In genomic region chr4:108620101-108620932, GRCh38 we compare ENCODE assay signal across 8 cellular contexts. TPM values are rescaled to one million over a fixed set of nuclear protein-coding genes. Genes with fewer than 3 reads are reported as not detected.
DNase-seq lines count a peak whose midpoint lies in the region; ATAC-seq and TF ChIP-seq lines count a peak whose summit lies in the region.

RPL34 (plus strand) TSS chr4:108620576; CDS start chr4:108621960, 1,384 bp downstream.

- peak; percentile 99 for DNase-seq in EH (ENCODE audit: low read depth)
- peak; percentile 98 for DNase-seq in H4 (ENCODE audit: low spot score)
- peak; percentile 97 for DNase-seq in LoVo (ENCODE audit: low spot score)
- peak; percentile 96 for DNase-seq in RWPE2 (ENCODE audit: low spot score)
- DNase-seq in activated T-helper 2 cell treated with anti-CD3 and anti-CD28 coated beads, Interferon-gamma antibody, Interleukin-2, Interleukin-4, amounts not matched to agents 10 μg/mL and 5 μg/mL and 100 μg/mL, durations not matched to agents 14 hours and 24 hours and 36 hours (ENCODE audit: low spot score), result peak; percentile 95
- DNase-seq in fibroblast of mammary gland (ENCODE audit: low read depth), result peak; percentile 99
- peak; percentile 87 to 99 (median 97) for DNase-seq in naive thymus-derived CD8-positive, alpha-beta T cell
- DNase-seq in stimulated activated naive CD4-positive, alpha-beta T cell (lab: John Stamatoyannopoulos, UW), result peak; percentile 85 to 97 (median 96)

- H3K36me3 Mint-ChIP-seq in activated T-helper 2 cell treated with anti-CD3 and anti-CD28 coated beads, Interferon-gamma antibody, Interleukin-2, Interleukin-4, amounts not matched to agents 10 μg/mL and 5 μg/mL and 100 μg/mL, durations not matched to agents 14 hours and 24 hours and 36 hours (ENCODE audit: low read depth), result peaks cover 72% of the 10 kb centered on the region
- H3K36me3 Mint-ChIP-seq in naive thymus-derived CD8-positive, alpha-beta T cell, result peaks cover 16 to 64% (median 24%) of the 10 kb centered on the region in 3 donors

- peak within 1 kb of the TSS; percentile 48 for H3K4me3 ChIP-seq in RWPE2 (ENCODE audit: severe bottlenecking)
- peak within 1 kb of the TSS; percentile 87 for H3K4me3 ChIP-seq in fibroblast of mammary gland (ENCODE audit: control insufficient read depth, low read depth, low read length)

- H3K27ac Mint-ChIP-seq in activated T-helper 2 cell treated with anti-CD3 and anti-CD28 coated beads, Interferon-gamma antibody, Interleukin-2, Interleukin-4, amounts not matched to agents 10 μg/mL and 5 μg/mL and 100 μg/mL, durations not matched to agents 14 hours and 24 hours and 36 hours, result peak within 1 kb of the TSS; percentile 95
- H3K27ac Mint-ChIP-seq in naive thymus-derived CD8-positive, alpha-beta T cell, result peak within 1 kb of the TSS; percentile 93 to 99 (median 98)

- peak within 1 kb of the TSS; percentile 62 for H3K27ac ChIP-seq in RWPE2 (ENCODE audit: poor library complexity, severe bottlenecking)

- H3K9me3 Mint-ChIP-seq in activated T-helper 2 cell treated with anti-CD3 and anti-CD28 coated beads, Interferon-gamma antibody, Interleukin-2, Interleukin-4, amounts not matched to agents 10 μg/mL and 5 μg/mL and 100 μg/mL, durations not matched to agents 14 hours and 24 hours and 36 hours, result peaks cover 14% of the 10 kb centered on the region
- H3K9me3 Mint-ChIP-seq in naive thymus-derived CD8-positive, alpha-beta T cell, result peaks cover 0 to 5% (median 3%) of the 10 kb centered on the region in 9 donors

- peaks cover 11% of the 10 kb centered on the region for H3K4me1 ChIP-seq in RWPE2 (ENCODE audit: insufficient read depth, poor library complexity, severe bottlenecking)

- no peaks in the 10 kb centered on the region for H3K9me3 ChIP-seq in RWPE2 (ENCODE audit: severe bottlenecking)

- peaks cover 38% of the 10 kb centered on the region for H3K4me1 Mint-ChIP-seq in activated T-helper 2 cell treated with anti-CD3 and anti-CD28 coated beads, Interferon-gamma antibody, Interleukin-2, Interleukin-4, amounts not matched to agents 10 μg/mL and 5 μg/mL and 100 μg/mL, durations not matched to agents 14 hours and 24 hours and 36 hours (ENCODE audit: low read depth)
- peaks cover 33 to 64% (median 58%) of the 10 kb centered on the region in 4 donors for H3K4me1 Mint-ChIP-seq in naive thymus-derived CD8-positive, alpha-beta T cell

- no peaks in the 10 kb centered on the region for H3K27me3 ChIP-seq in RWPE2 (ENCODE audit: insufficient read depth, poor library complexity, severe bottlenecking)

- ATAC-seq in RWPE2 (ENCODE audit: low read depth), result peak; percentile 99
- ATAC-seq in naive thymus-derived CD8-positive, alpha-beta T cell, result peak; percentile 97 to 98

- H3K36me3 ChIP-seq in RWPE2 (ENCODE audit: low read depth), result peaks cover 43% of the 10 kb centered on the region

- peak within 1 kb of the TSS; percentile 99 for H3K4me3 Mint-ChIP-seq in activated T-helper 2 cell treated with anti-CD3 and anti-CD28 coated beads, Interferon-gamma antibody, Interleukin-2, Interleukin-4, amounts not matched to agents 10 μg/mL and 5 μg/mL and 100 μg/mL, durations not matched to agents 14 hours and 24 hours and 36 hours (ENCODE audit: low read depth)
- H3K4me3 Mint-ChIP-seq in naive thymus-derived CD8-positive, alpha-beta T cell, result peak within 1 kb of the TSS; percentile 89 to 98 (median 95)

- no peaks in the 10 kb centered on the region for H3K27me3 Mint-ChIP-seq in activated T-helper 2 cell treated with anti-CD3 and anti-CD28 coated beads, Interferon-gamma antibody, Interleukin-2, Interleukin-4, amounts not matched to agents 10 μg/mL and 5 μg/mL and 100 μg/mL, durations not matched to agents 14 hours and 24 hours and 36 hours (ENCODE audit: low read depth)
- H3K27me3 Mint-ChIP-seq in naive thymus-derived CD8-positive, alpha-beta T cell, result no peaks in the 10 kb centered on the region

- intact Hi-C loops in activated T-helper 2 cell treated with anti-CD3 and anti-CD28 coated beads, Interferon-gamma antibody, Interleukin-2, Interleukin-4, amounts not matched to agents 10 μg/mL and 5 μg/mL and 100 μg/mL, durations not matched to agents 14 hours and 24 hours and 36 hours (cut with micrococcal nuclease), result loop anchor here (1.0 to 5.0 kb wide), 6 partner anchors 30 to 1197 kb away; partner anchors contain the start of genes GAR1, LEF1, OSTC and PAPSS1

- POLR2A ChIA-PET in naive thymus-derived CD8-positive, alpha-beta T cell (lab: Charles Lee), result interaction anchor here (0.5 to 2.4 kb wide), 13 partner anchors 11 to 1062 kb away, joined by 3 to 13 read pairs (median 4); partner anchors contain the start of genes OSTC and PAPSS1

- TF ChIP-seq CTCF in RWPE2 (IDR thresholded peaks at IDR 0.05; ENCODE audit: poor library complexity, severe bottlenecking) (no peak), fibroblast of mammary gland (conservative IDR thresholded peaks at IDR 0.05; ENCODE audit: control insufficient read depth, insufficient read depth, low read depth, low read length) (no peak)

RNA-seq across cellular contexts. Expression of gene RPL34, which starts in this region (rescaled TPM):
- 1,239 and 1,294 TPM in 2 replicates for total RNA-seq in H4 (2014; rRNA removed; shearing (Covaris generic))
- total RNA-seq in activated T-helper 2 cell treated with anti-CD3 and anti-CD28 coated beads, Interferon-gamma antibody, Interleukin-2, Interleukin-4, amounts not matched to agents 10 μg/mL and 5 μg/mL and 100 μg/mL, durations not matched to agents 14 hours and 24 hours and 36 hours, result 1,375 and 1,412 TPM in 2 replicates
- total RNA-seq in naive thymus-derived CD8-positive, alpha-beta T cell, result 1,000 to 10,000 TPM; 3,039 to 3,108 TPM
- 1,000 to 10,000 TPM; 5,254 to 5,901 (median 5,840) TPM for polyA plus RNA-seq in naive thymus-derived CD8-positive, alpha-beta T cell

Comparison
In these comparisons a context has a peak if more than half of its experiments do, and no peak if none do; other contexts are left out.
1. Peak in every context shown above with its lines: DNase-seq, ATAC-seq, H3K4me3 ChIP-seq and H3K27ac ChIP-seq.